Comparison of ENCODE assay signal across 9 cellular contexts in genomic region chr14:75607044-75607443, GRCh38. TPM values are rescaled to one million over a fixed set of nuclear protein-coding genes. Genes with fewer than 3 reads are reported as not detected.
"Had no signal": no experiment of that assay in that cellular context is flagged by ENCODE, and none has a peak within 500 bp of the region (broad histone marks: within the 10 kb centered on the region; RNA-seq: fewer than 3 reads in every experiment).

No MANE protein-coding gene starts in this region.

- FAIRE-seq: H1, H54, K562 had no signal

- H3K27ac ChIP-seq: HL-60 had no signal

- H3K4me2 ChIP-seq: GM23338 had no signal

- H3K9me3 Mint-ChIP-seq: GM23338 had no signal

- H3K4me3 ChIP-seq: GM23338, K562 had no signal

- H3K27ac Mint-ChIP-seq: GM23338, H9 had no signal

- H2AFZ ChIP-seq: GM23338 had no signal

- DNase-seq: H9, HCEC 1CT, IMR-90, KG1 had no signal

- ATAC-seq: GM23338, K562 had no signal

- H3K4me3 Mint-ChIP-seq: GM23338, H9 had no signal

RNA-seq across cellular contexts. Expression of gene FLVCR2, which starts 28.6 kb away (rescaled TPM):
- polyA plus RNA-seq: K562 had no signal
